Comparison of ENCODE assay signal across 8 cellular contexts in genomic region chr10:26430641-26431163, GRCh38. TPM values are rescaled to one million over a fixed set of nuclear protein-coding genes. Genes with fewer than 3 reads are reported as not detected.
DNase-seq lines count a peak whose midpoint lies in the region; ATAC-seq lines count a peak whose summit lies in the region.

No MANE protein-coding gene starts in this region.

- no peaks in the 10 kb centered on the region for H3K36me3 Mint-ChIP-seq in activated naive CD4-positive, alpha-beta T cell treated with anti-CD3 and anti-CD28 coated beads for 36 hours (ENCODE audit: low read depth)

- H3K9me3 Mint-ChIP-seq in activated naive CD4-positive, alpha-beta T cell treated with anti-CD3 and anti-CD28 coated beads for 36 hours = no peaks in the 10 kb centered on the region

- H3K27ac Mint-ChIP-seq in activated naive CD4-positive, alpha-beta T cell treated with anti-CD3 and anti-CD28 coated beads for 36 hours = peak overlapping the region; percentile 83

- peak; percentile 90 for ATAC-seq in HG02852 (IDR thresholded peaks at IDR 0.05; ENCODE audit: unreplicated experiment)
- no peak for ATAC-seq in left lobe of liver

- peak; percentile 64 for DNase-seq in activated naive CD4-positive, alpha-beta T cell treated with anti-CD3 and anti-CD28 coated beads for 36 hours
- DNase-seq in activated naive CD4-positive, alpha-beta T cell (lab: John Stamatoyannopoulos, UW) = no peak
- DNase-seq in OCI-M1 (lab: John Stamatoyannopoulos, UW) (peak; percentile 85), pons (ENCODE audit: low spot score) (peak; percentile 65), iPS-NIHi7 (ENCODE audit: extremely low spot score) (no peak), left lobe of liver (ENCODE audit: low spot score) (no peak), NCI-H2227 (lab: John Stamatoyannopoulos, UW; ENCODE audit: unreplicated experiment) (no peak)

- intact Hi-C loops in activated naive CD4-positive, alpha-beta T cell treated with anti-CD3 and anti-CD28 coated beads for 36 hours (cut with micrococcal nuclease) = loop anchor here (1.0 to 10.0 kb wide), 6 partner anchors 17 to 1074 kb away; partner anchors contain the start of genes ABI1 and RAB18

- H3K27me3 Mint-ChIP-seq in activated naive CD4-positive, alpha-beta T cell treated with anti-CD3 and anti-CD28 coated beads for 36 hours (ENCODE audit: low read depth) = no peaks in the 10 kb centered on the region

- peak overlapping the region; percentile 46 for H3K4me3 Mint-ChIP-seq in activated naive CD4-positive, alpha-beta T cell treated with anti-CD3 and anti-CD28 coated beads for 36 hours

- peaks cover 26% of the 10 kb centered on the region for H3K4me1 Mint-ChIP-seq in activated naive CD4-positive, alpha-beta T cell treated with anti-CD3 and anti-CD28 coated beads for 36 hours (ENCODE audit: low read depth)

- CTCF ChIA-PET in activated naive CD4-positive, alpha-beta T cell treated with anti-CD3 and anti-CD28 coated beads for 36 hours (lab: Charles Lee) = no interaction called here

RNA-seq across cellular contexts. Expression of gene APBB1IP, which starts 7.4 kb away (rescaled TPM):
- 10 to 100 TPM; 29.4 to 30.9 TPM for total RNA-seq in activated naive CD4-positive, alpha-beta T cell treated with anti-CD3 and anti-CD28 coated beads for 36 hours
- 16.1 TPM for total RNA-seq in left lobe of liver

Comparison
In these comparisons a context has a peak if more than half of its experiments do, and no peak if none do; other contexts are left out.
1. DNase-seq: peak in activated naive CD4-positive, alpha-beta T cell treated with anti-CD3 and anti-CD28 coated beads for 36 hours (single experiment), OCI-M1 (single experiment) and pons (single experiment); none in activated naive CD4-positive, alpha-beta T cell (0 of 4), iPS-NIHi7 (single experiment), left lobe of liver (single experiment) and NCI-H2227 (single experiment).